8 cellular contexts compared by ENCODE assay signal in the genomic region with DNA sequence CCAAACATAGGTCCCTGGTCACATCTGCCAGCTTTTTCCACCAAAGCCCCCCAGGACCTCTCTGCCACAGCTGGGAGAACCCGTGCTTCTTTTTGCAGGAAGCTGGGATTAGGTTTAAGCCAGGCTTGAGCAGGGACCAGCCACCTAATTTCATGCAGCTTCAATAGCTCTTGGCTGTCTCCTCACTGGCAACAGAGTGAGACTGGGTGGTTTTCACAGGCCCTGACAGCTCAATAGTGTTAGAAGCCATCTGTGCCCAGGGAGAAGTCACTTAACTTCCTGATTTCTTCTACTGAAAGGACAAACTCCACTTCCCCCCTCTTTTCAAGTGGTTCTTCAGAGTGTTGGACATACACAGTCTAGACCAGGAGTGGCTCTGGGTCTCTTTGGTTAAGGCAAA. TPM values are rescaled to one million over a fixed set of nuclear protein-coding genes. Genes with fewer than 3 reads are reported as not detected.
DNase-seq lines count a peak whose midpoint lies in the region; ATAC-seq and TF ChIP-seq lines count a peak whose summit lies in the region.

No MANE protein-coding gene starts in this region.

- DNase-seq in CD8-positive, alpha-beta memory T cell: peak in 1 of 5 donors; percentile 2
- DNase-seq in OCI-M1 (lab: John Stamatoyannopoulos, UW) (peak; percentile 75), psoas muscle (no peak), GM23338 (ENCODE audit: low spot score) (no peak), HT-29 (ENCODE audit: low spot score) (no peak)

- H3K9me2 ChIP-seq in GM23338 (ENCODE audit: insufficient read depth): no peaks in the 10 kb centered on the region

- peak in 1 of 4 donors; percentile 3 for ATAC-seq in psoas muscle
- no peak for ATAC-seq in GM23338
- no peak for ATAC-seq in HG03565 (IDR thresholded peaks at IDR 0.05; ENCODE audit: unreplicated experiment)
- ATAC-seq in HG03139 (IDR thresholded peaks at IDR 0.05; ENCODE audit: unreplicated experiment): no peak

- no peaks in the 10 kb centered on the region for H3K27me3 Mint-ChIP-seq in CD8-positive, alpha-beta memory T cell
- no peaks in the 10 kb centered on the region for H3K27me3 Mint-ChIP-seq in GM23338 (ENCODE audit: insufficient read depth, low read depth, poor library complexity)

- H3K79me2 ChIP-seq in GM23338 (replicated peaks; ENCODE audit: insufficient read depth): no peaks in the 10 kb centered on the region

- H4K20me1 ChIP-seq in GM23338 (replicated peaks; ENCODE audit: insufficient read depth): no peaks in the 10 kb centered on the region

- no peak overlapping the region for H2AFZ ChIP-seq in GM23338

- peak overlapping the region in 1 of 8 donors; percentile 60 for H3K27ac Mint-ChIP-seq in CD8-positive, alpha-beta memory T cell
- H3K27ac Mint-ChIP-seq in GM23338: no peak overlapping the region

- intact Hi-C loops in psoas muscle (cut with DNase I): loop anchor here (2.0 to 5.0 kb wide), 3 partner anchors 80 to 319 kb away; partner anchors contain the start of gene TMEM200B (in 1 of the 2)

- H3K9me3 ChIP-seq in CD8-positive, alpha-beta memory T cell (ENCODE audit: low read length): no peaks in the 10 kb centered on the region
- H3K9me3 ChIP-seq in esophagus (ENCODE audit: control insufficient read depth in 2 of 2, insufficient read depth in 1 of 2, low read depth in 1 of 2, low read length in 1 of 2): no peaks in the 10 kb centered on the region
- no peaks in the 10 kb centered on the region for H3K9me3 ChIP-seq in psoas muscle

- no peaks in the 10 kb centered on the region for H3K27me3 ChIP-seq in CD8-positive, alpha-beta memory T cell (ENCODE audit: insufficient read depth, low read length, poor library complexity, severe bottlenecking)
- no peaks in the 10 kb centered on the region for H3K27me3 ChIP-seq in esophagus (ENCODE audit: control insufficient read depth in 1 of 2, insufficient read depth in 2 of 2, low read length in 2 of 2)
- no peaks in the 10 kb centered on the region for H3K27me3 ChIP-seq in psoas muscle (ENCODE audit: insufficient read depth in 3 of 3, low read length in 2 of 3)
- H3K27me3 ChIP-seq in GM23338 (ENCODE audit: insufficient read depth): no peaks in the 10 kb centered on the region

- WGBS in esophagus, 2 donors: 33 to 60% methylated on average over 1 of the region's 1 CpG
- 37 to 43% (median 37%) methylated on average over 1 of the region's 1 CpG for WGBS in psoas muscle, 3 donors

- H3K4me1 ChIP-seq in CD8-positive, alpha-beta memory T cell (ENCODE audit: insufficient read depth, low read length): no peaks in the 10 kb centered on the region
- H3K4me1 ChIP-seq in esophagus (ENCODE audit: control insufficient read depth in 2 of 2, insufficient read depth in 2 of 2, low read length in 1 of 2) (no peaks in the 10 kb centered on the region), psoas muscle (peaks cover 11% of the 10 kb centered on the region), GM23338 (ENCODE audit: insufficient read depth) (no peaks in the 10 kb centered on the region)

- CTCF ChIA-PET in CD8-positive, alpha-beta memory T cell (lab: Charles Lee): interaction anchor here (0.7 to 5.5 kb wide), 25 partner anchors 8 to 417 kb away, joined by 3 to 38 read pairs (median 4); partner anchors contain the start of genes EPB41, SRSF4 and TMEM200B

- H3K36me3 ChIP-seq in CD8-positive, alpha-beta memory T cell (ENCODE audit: insufficient read depth, low read length): peaks cover 25% of the 10 kb centered on the region
- peaks cover 5 to 10% of the 10 kb centered on the region in 2 donors for H3K36me3 ChIP-seq in esophagus (ENCODE audit: control insufficient read depth in 2 of 2, insufficient read depth in 2 of 2, low read length in 1 of 2)
- peaks cover 5 to 80% of the 10 kb centered on the region in 2 donors for H3K36me3 ChIP-seq in psoas muscle (ENCODE audit: insufficient read depth in 1 of 2, low read depth in 1 of 2)
- peaks cover 5% of the 10 kb centered on the region for H3K36me3 ChIP-seq in GM23338 (ENCODE audit: insufficient read depth)

- TF ChIP-seq CTCF in psoas muscle (IDR thresholded peaks at IDR 0.05) (no peak), GM23338 (conservative IDR thresholded peaks at IDR 0.05; ENCODE audit: low read depth in 2 of 2) (no peak)

- H3K4me1 Mint-ChIP-seq in CD8-positive, alpha-beta memory T cell: peaks cover 0 to 5% (median 3%) of the 10 kb centered on the region in 3 donors
- peaks cover 11% of the 10 kb centered on the region for H3K4me1 Mint-ChIP-seq in GM23338

- H3K4me2 ChIP-seq in GM23338: no peak overlapping the region

- H3K4me3 ChIP-seq in CD8-positive, alpha-beta memory T cell (ENCODE audit: low read length): no peak overlapping the region
- H3K4me3 ChIP-seq in esophagus (ENCODE audit: low read depth in 1 of 2, low read length in 2 of 2): no peak overlapping the region
- H3K4me3 ChIP-seq in psoas muscle: no peak overlapping the region
- no peak overlapping the region for H3K4me3 ChIP-seq in GM23338

- H3K36me3 Mint-ChIP-seq in CD8-positive, alpha-beta memory T cell: peaks cover 0 to 58% (median 5%) of the 10 kb centered on the region in 3 donors
- H3K36me3 Mint-ChIP-seq in GM23338 (ENCODE audit: low read depth): peaks cover 42% of the 10 kb centered on the region

- peaks cover 8% of the 10 kb centered on the region for H3F3A ChIP-seq in GM23338 (replicated peaks; ENCODE audit: low read depth)

- POLR2A ChIA-PET in CD8-positive, alpha-beta memory T cell (lab: Charles Lee): interaction anchor here (0.5 to 2.1 kb wide), 2 partner anchors 20 to 489 kb away, joined by 4 to 6 read pairs; partner anchors contain the start of gene SRSF4

- H3K9me3 Mint-ChIP-seq in CD8-positive, alpha-beta memory T cell: no peaks in the 10 kb centered on the region
- H3K9me3 Mint-ChIP-seq in GM23338: no peaks in the 10 kb centered on the region

- peak overlapping the region; percentile 35 for H3K27ac ChIP-seq in CD8-positive, alpha-beta memory T cell (ENCODE audit: low read depth, low read length)
- H3K27ac ChIP-seq in esophagus (ENCODE audit: low read depth in 2 of 2, low read length in 1 of 2) (peak overlapping the region; percentile 70 to 79), psoas muscle (peak overlapping the region; percentile 80), GM23338 (ENCODE audit: low read depth) (no peak overlapping the region)

- no peak overlapping the region for H3K4me3 Mint-ChIP-seq in CD8-positive, alpha-beta memory T cell
- H3K4me3 Mint-ChIP-seq in GM23338: no peak overlapping the region

TF ChIP-seq in GM23338, 12 proteins besides CTCF, POLR2A, EP300 and RAD21:
- no peak for TF ChIP-seq CREB1 (CRISPR knock-in tag; IDR thresholded peaks at IDR 0.05; ENCODE audit: low read depth)
- TF ChIP-seq STAT1 (IDR thresholded peaks at IDR 0.05; ENCODE audit: unreplicated experiment): no peak
- TF ChIP-seq EZH2 (IDR thresholded peaks at IDR 0.05; ENCODE audit: low read depth, unreplicated experiment): no peak
- TF ChIP-seq NANOG (IDR thresholded peaks at IDR 0.05; ENCODE audit: borderline replicate concordance): no peak

RNA-seq across cellular contexts. Expression of gene SRSF4, which starts 20.4 kb away (rescaled TPM):
- total RNA-seq in CD8-positive, alpha-beta memory T cell: 100 to 1,000 TPM; 112 to 119 TPM
- 115 TPM for polyA plus RNA-seq in CD8-positive, alpha-beta memory T cell
- polyA plus RNA-seq in esophagus (10 to 100 TPM; 50.8 to 71.0 TPM), psoas muscle (10 to 100 TPM; 42.2 to 84.8 (median 70.1) TPM), GM23338 (2016; fragmentation: Nextera tagmentation; extraction: Ambion mirVana) (98.3 and 98.8 TPM in 2 replicates)
- 10 to 100 TPM; 49.3 to 80.4 (median 66.8) TPM for total RNA-seq in psoas muscle
- 54.4 and 58.4 TPM in 2 replicates for total RNA-seq in GM23338 (2014; rRNA removed; shearing (Covaris generic))
- total RNA-seq in HT-29 (2014; rRNA removed; shearing (Covaris generic)): 36.2 and 51.3 TPM in 2 replicates

RNA-seq across cellular contexts. Expression of gene MECR, which starts 28.7 kb away (rescaled TPM):
- total RNA-seq in CD8-positive, alpha-beta memory T cell: 10 to 100 TPM; 33.8 to 41.1 TPM
- polyA plus RNA-seq in CD8-positive, alpha-beta memory T cell: 14.5 TPM
- polyA plus RNA-seq in esophagus (10 to 100 TPM; 11.8 to 19.6 TPM), psoas muscle (10 to 100 TPM; 25.7 to 38.8 (median 36.8) TPM), GM23338 (2016; fragmentation: Nextera tagmentation; extraction: Ambion mirVana) (29.4 and 32.3 TPM in 2 replicates)
- 10 to 100 TPM; 22.7 to 42.6 (median 34.1) TPM for total RNA-seq in psoas muscle
- 14.3 and 25.7 TPM in 2 replicates for total RNA-seq in GM23338 (2014; rRNA removed; shearing (Covaris generic))
- 24.2 and 27.8 TPM in 2 replicates for total RNA-seq in HT-29 (2014; rRNA removed; shearing (Covaris generic))

RNA-seq across cellular contexts. Expression of gene PTPRU, which starts 34.3 kb away (rescaled TPM):
- under 1 TPM; 0.13 to 0.51 TPM for total RNA-seq in CD8-positive, alpha-beta memory T cell
- polyA plus RNA-seq in CD8-positive, alpha-beta memory T cell: 0.62 TPM
- 1 to 10 TPM; 3.7 to 4.0 TPM for polyA plus RNA-seq in esophagus
- 10 to 100 TPM; 22.5 to 51.4 (median 28.6) TPM for total RNA-seq in psoas muscle
- polyA plus RNA-seq in psoas muscle: 10 to 100 TPM; 14.5 to 31.4 (median 17.4) TPM
- 69.6 and 105 TPM in 2 replicates for total RNA-seq in GM23338 (2014; rRNA removed; shearing (Covaris generic))
- polyA plus RNA-seq in GM23338 (2016; fragmentation: Nextera tagmentation; extraction: Ambion mirVana): 7.9 and 8.0 TPM in 2 replicates
- total RNA-seq in HT-29 (2014; rRNA removed; shearing (Covaris generic)): 0.03 TPM in 2 replicates

Comparison
In these comparisons a context has a peak if more than half of its experiments do, and no peak if none do; other contexts are left out.
1. RNA of gene PTPRU, which starts 34.3 kb away (total RNA-seq): 69.6 to 105 TPM in GM23338 and 22.5 to 51.4 TPM in psoas muscle; 0.13 to 0.51 TPM in CD8-positive, alpha-beta memory T cell and 0.03 TPM in HT-29; every median in the first group is over 10 times any median in the second.